ENCODE assay signal across 1 cellular context in the genomic region with DNA sequence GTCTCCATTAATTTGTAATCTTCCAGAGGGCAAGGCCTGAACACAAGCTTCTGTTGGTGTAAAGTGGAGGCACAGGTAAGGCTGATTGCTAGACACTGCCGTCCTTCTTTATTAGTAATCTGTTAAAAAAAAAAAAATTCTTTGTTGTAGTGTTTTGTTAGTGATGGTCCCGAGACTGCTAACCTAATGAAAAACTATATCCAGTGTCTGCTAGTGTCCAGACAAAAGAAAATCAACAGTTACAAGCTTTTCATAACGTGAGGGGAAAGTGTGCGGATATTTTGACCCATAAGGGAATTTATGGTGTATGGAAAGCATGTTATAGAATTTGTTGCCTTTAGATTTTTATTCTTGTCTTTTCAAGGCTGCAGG.
TF ChIP-seq lines count a peak whose summit lies in the region.

No MANE protein-coding gene starts in this region.

TF ChIP-seq in IMR-90, 13 proteins besides CTCF, POLR2A, EP300 and RAD21 (continued from another document):
- TF ChIP-seq, protein P1, sequence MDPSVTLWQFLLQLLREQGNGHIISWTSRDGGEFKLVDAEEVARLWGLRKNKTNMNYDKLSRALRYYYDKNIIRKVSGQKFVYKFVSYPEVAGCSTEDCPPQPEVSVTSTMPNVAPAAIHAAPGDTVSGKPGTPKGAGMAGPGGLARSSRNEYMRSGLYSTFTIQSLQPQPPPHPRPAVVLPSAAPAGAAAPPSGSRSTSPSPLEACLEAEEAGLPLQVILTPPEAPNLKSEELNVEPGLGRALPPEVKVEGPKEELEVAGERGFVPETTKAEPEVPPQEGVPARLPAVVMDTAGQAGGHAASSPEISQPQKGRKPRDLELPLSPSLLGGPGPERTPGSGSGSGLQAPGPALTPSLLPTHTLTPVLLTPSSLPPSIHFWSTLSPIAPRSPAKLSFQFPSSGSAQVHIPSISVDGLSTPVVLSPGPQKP (IDR thresholded peaks at IDR 0.05; ENCODE audit: borderline replicate concordance, low read depth, low read length), result no peak
- TF ChIP-seq BHLHE40 (IDR thresholded peaks at IDR 0.05; ENCODE audit: low read depth, low read length), result no peak
